Comparison of ENCODE assay signal across 25 cellular contexts in the genomic region with DNA sequence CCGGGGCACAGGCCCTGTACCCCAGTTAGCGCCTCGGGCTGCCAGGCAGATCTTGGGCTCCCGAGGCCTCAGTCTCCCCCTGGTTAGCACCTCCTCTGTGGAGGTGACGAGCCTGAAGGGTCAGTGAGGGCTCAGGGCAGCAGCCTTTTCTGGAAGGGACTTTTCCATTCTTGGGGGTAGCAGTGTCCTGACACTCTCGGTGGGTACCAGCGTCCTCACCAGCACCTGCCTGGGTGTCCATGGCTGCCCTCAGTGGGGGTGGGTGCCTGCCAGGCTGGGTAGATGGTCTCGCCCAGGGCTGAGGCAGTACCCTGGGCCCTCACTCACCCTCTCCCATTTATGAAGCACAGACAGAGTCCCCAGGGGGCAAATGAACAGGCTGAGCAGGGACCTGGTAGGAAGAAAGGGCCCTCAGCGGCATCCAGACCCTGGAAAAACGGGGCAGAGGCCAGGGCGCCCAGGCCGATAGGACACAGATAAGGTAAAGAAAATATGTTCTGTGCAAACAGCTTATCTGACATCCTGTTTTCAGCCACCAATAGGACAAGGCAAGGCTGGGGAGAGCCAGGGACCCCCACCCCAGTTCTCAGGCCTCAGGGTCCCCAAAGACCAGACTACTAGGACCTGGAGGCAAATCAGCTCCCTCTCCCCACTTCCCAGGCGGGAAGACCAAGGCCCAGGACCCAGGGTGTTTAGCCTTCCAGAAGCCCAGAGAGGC. TPM values are rescaled to one million over a fixed set of nuclear protein-coding genes. Genes with fewer than 3 reads are reported as not detected.
A peak's percentile ranks its signal among the peaks of the same experiment; 100 is the strongest.
DNase-seq lines count a peak whose midpoint lies in the region; ATAC-seq and TF ChIP-seq lines count a peak whose summit lies in the region.
"Had no signal": no experiment of that assay in that cellular context is flagged by ENCODE, and none has a peak within 500 bp of the region (broad histone marks: within the 10 kb centered on the region; RNA-seq: fewer than 3 reads in every experiment).

No MANE protein-coding gene starts in this region.

- TF ChIP-seq CTCF in CD4-positive, alpha-beta T cell (IDR thresholded peaks at IDR 0.05) = no peak
- TF ChIP-seq CTCF in hepatocyte (IDR thresholded peaks at IDR 0.05; ENCODE audit: poor library complexity) = no peak
- TF ChIP-seq CTCF in progenitor cell of endocrine pancreas (IDR thresholded peaks at IDR 0.05; ENCODE audit: unreplicated experiment) = no peak
- TF ChIP-seq CTCF in uterus (IDR thresholded peaks at IDR 0.05) = no peak

- H3K27ac Mint-ChIP-seq in CD4-positive, alpha-beta T cell = peak overlapping the region; percentile 7
- H3K27ac Mint-ChIP-seq in T-helper 17 cell (peak overlapping the region; percentile 84), progenitor cell of endocrine pancreas (peak overlapping the region; percentile 95)
- H3K27ac Mint-ChIP-seq: activated T-helper 2 cell treated with anti-CD3 and anti-CD28 coated beads, Interferon-gamma antibody, Interleukin-2, Interleukin-4, amounts not matched to agents 10 μg/mL and 5 μg/mL and 100 μg/mL, durations not matched to agents 14 hours and 24 hours and 36 hours; nephron progenitor cell had no signal

- H3K36me3 Mint-ChIP-seq in CD4-positive, alpha-beta T cell (ENCODE audit: low read depth) = peaks cover 4% of the 10 kb centered on the region
- H3K36me3 Mint-ChIP-seq in T-helper 17 cell (ENCODE audit: low read depth) (no peaks in the 10 kb centered on the region), progenitor cell of endocrine pancreas (ENCODE audit: insufficient read depth) (peaks cover 1% of the 10 kb centered on the region)
- H3K36me3 Mint-ChIP-seq: activated naive CD4-positive, alpha-beta T cell treated with anti-CD3 and anti-CD28 coated beads, Interleukin-2, amount 50 U/mL, for 72 hours had no signal

- no peak for ATAC-seq in CD4-positive, alpha-beta T cell (ENCODE audit: poor library complexity)
- no peak for ATAC-seq in T-helper 17 cell
- ATAC-seq in GM18907 (IDR thresholded peaks at IDR 0.05; ENCODE audit: unreplicated experiment) = no peak
- ATAC-seq: lower lobe of right lung; Right ventricle myocardium inferior; stimulated activated naive CD8-positive, alpha-beta T cell treated with anti-CD3 and anti-CD28 coated beads, Interleukin-15, amount 100 ng/mL, for 72 hours had no signal

- no peaks in the 10 kb centered on the region for H4K20me1 ChIP-seq in hepatocyte (ENCODE audit: insufficient read depth, poor library complexity, severe bottlenecking)

- WGBS in hepatocyte (ENCODE audit: low lambda C conversion rate, missing lambda C conversion rate) = 72% methylated on average over 13 of the region's 13 CpGs

- POLR2A ChIA-PET in CD4-positive, alpha-beta T cell (lab: Charles Lee) = no interaction called here
- POLR2A ChIA-PET in HEK293T (lab: Yijun Ruan, JAX) = interaction anchor here (1.3 kb wide), 1 partner anchor 66 kb away, joined by 4 read pairs; a partner anchor contains a TSS

- no peak overlapping the region for H3K4me2 ChIP-seq in hepatocyte
- H3K4me2 ChIP-seq: PC-9 had no signal

- H3K36me3 ChIP-seq in hepatocyte (replicated peaks; ENCODE audit: insufficient read depth, low read depth) (no peaks in the 10 kb centered on the region), uterus (no peaks in the 10 kb centered on the region)
- H3K36me3 ChIP-seq: BE2C, lower lobe of right lung, ovary had no signal

- no peaks in the 10 kb centered on the region for H3K9me2 ChIP-seq in hepatocyte (replicated peaks; ENCODE audit: insufficient read depth)

- CTCF ChIA-PET in CD4-positive, alpha-beta T cell (lab: Charles Lee) = no interaction called here
- CTCF ChIA-PET in HEK293T (lab: Yijun Ruan, JAX) = interaction anchor here (0.6 kb wide), 1 partner anchor 48 kb away, joined by 3 read pairs; no protein-coding TSS in a partner anchor

- TF ChIP-seq POLR2A in uterus (IDR thresholded peaks at IDR 0.05) = no peak

- H2AFZ ChIP-seq in hepatocyte = no peak overlapping the region
- H2AFZ ChIP-seq: PC-9 had no signal

- no peaks in the 10 kb centered on the region for H3K27me3 Mint-ChIP-seq in CD4-positive, alpha-beta T cell
- H3K27me3 Mint-ChIP-seq in T-helper 17 cell (no peaks in the 10 kb centered on the region), progenitor cell of endocrine pancreas (no peaks in the 10 kb centered on the region)
- H3K27me3 Mint-ChIP-seq: stimulated activated naive CD8-positive, alpha-beta T cell treated with anti-CD3 and anti-CD28 coated beads, Interleukin-15, amount 100 ng/mL, for 72 hours had no signal

- no peak overlapping the region for H3K27ac ChIP-seq in CD4-positive, alpha-beta T cell (ENCODE audit: low read depth, low read length)
- H3K27ac ChIP-seq in hepatocyte = peak overlapping the region; percentile 98
- H3K27ac ChIP-seq in uterus = no peak overlapping the region
- H3K27ac ChIP-seq: lower lobe of right lung, ovary, PC-9, skin epidermis had no signal

- H3K4me3 ChIP-seq in hepatocyte = no peak overlapping the region
- no peak overlapping the region for H3K4me3 ChIP-seq in uterus
- H3K4me3 ChIP-seq: lower lobe of right lung, ovary, PC-9, skin epidermis had no signal

- intact Hi-C loops in CD4-positive, alpha-beta T cell (cut with DNase I, micrococcal nuclease) = no loop called here
- intact Hi-C loops in uterus (cut with DNase I; ENCODE audit: low total_unique reads) = no loop called here

- H3K79me2 ChIP-seq in hepatocyte = peaks cover 8% of the 10 kb centered on the region

- DNase-seq in CD4-positive, alpha-beta T cell = no peak
- DNase-seq in T-helper 17 cell = no peak
- DNase-seq in hepatocyte (ENCODE audit: low spot score) = no peak
- no peak for DNase-seq in progenitor cell of endocrine pancreas (ENCODE audit: low spot score, unreplicated experiment)
- no peak for DNase-seq in uterus
- no peak for DNase-seq in HEK293T (ENCODE audit: extremely low spot score)
- DNase-seq: activated CD4-positive, alpha-beta T cell treated with anti-CD3 and anti-CD28 coated beads for 4 hours; activated CD8-positive, alpha-beta memory T cell treated with anti-CD3 and anti-CD28 coated beads for 24 hours; activated T-cell treated with anti-CD3 and anti-CD28 coated beads for 4 hours; anterior cingulate cortex; BE2C; effector CD4-positive, alpha-beta T cell; HCEC 1CT; kidney; lower lobe of right lung; NCI-H69; nephron progenitor cell; ovary; PC-9; stimulated activated naive CD8-positive, alpha-beta T cell treated with anti-CD3 and anti-CD28 coated beads, Interleukin-15, amount 100 ng/mL, for 72 hours had no signal

- H3K4me1 Mint-ChIP-seq in CD4-positive, alpha-beta T cell (ENCODE audit: low read depth) = peaks cover 5% of the 10 kb centered on the region
- H3K4me1 Mint-ChIP-seq in T-helper 17 cell (peaks cover 17% of the 10 kb centered on the region), progenitor cell of endocrine pancreas (ENCODE audit: low read depth) (peaks cover 24% of the 10 kb centered on the region)

- H3K4me1 ChIP-seq in hepatocyte (ENCODE audit: insufficient read depth) (peaks cover 41% of the 10 kb centered on the region), uterus (no peaks in the 10 kb centered on the region)

- no peak overlapping the region for H3K4me3 Mint-ChIP-seq in CD4-positive, alpha-beta T cell
- H3K4me3 Mint-ChIP-seq in T-helper 17 cell (peak overlapping the region; percentile 52), progenitor cell of endocrine pancreas (ENCODE audit: low read depth) (no peak overlapping the region)
- H3K4me3 Mint-ChIP-seq: nephron progenitor cell; stimulated activated naive CD8-positive, alpha-beta T cell treated with anti-CD3 and anti-CD28 coated beads, Interleukin-15, amount 100 ng/mL, for 72 hours had no signal

- H3K27me3 ChIP-seq in CD4-positive, alpha-beta T cell (ENCODE audit: control insufficient read depth, insufficient read depth, low read length) = no peaks in the 10 kb centered on the region
- no peaks in the 10 kb centered on the region for H3K27me3 ChIP-seq in hepatocyte
- H3K27me3 ChIP-seq in uterus = no peaks in the 10 kb centered on the region
- H3K27me3 ChIP-seq: BE2C, ovary had no signal

- no peaks in the 10 kb centered on the region for H3K9me3 Mint-ChIP-seq in CD4-positive, alpha-beta T cell
- no peaks in the 10 kb centered on the region for H3K9me3 Mint-ChIP-seq in progenitor cell of endocrine pancreas (ENCODE audit: low read depth)
- H3K9me3 Mint-ChIP-seq: activated naive CD4-positive, alpha-beta T cell treated with anti-CD3 and anti-CD28 coated beads, Interleukin-2, amount 50 U/mL, for 72 hours; activated T-helper 2 cell treated with anti-CD3 and anti-CD28 coated beads, Interferon-gamma antibody, Interleukin-2, Interleukin-4, amounts not matched to agents 10 μg/mL and 5 μg/mL and 100 μg/mL, durations not matched to agents 14 hours and 24 hours and 36 hours; nephron progenitor cell; stimulated activated naive CD8-positive, alpha-beta T cell treated with anti-CD3 and anti-CD28 coated beads, Interleukin-15, amount 100 ng/mL, for 72 hours had no signal

- no peaks in the 10 kb centered on the region for H3K9me3 ChIP-seq in CD4-positive, alpha-beta T cell (ENCODE audit: control insufficient read depth, low read length)
- H3K9me3 ChIP-seq in T-helper 17 cell (ENCODE audit: control insufficient read depth, low read length, poor library complexity, severe bottlenecking) = no peaks in the 10 kb centered on the region
- no peaks in the 10 kb centered on the region for H3K9me3 ChIP-seq in hepatocyte (ENCODE audit: low read depth)
- H3K9me3 ChIP-seq in uterus = no peaks in the 10 kb centered on the region
- H3K9me3 ChIP-seq: BE2C, lower lobe of right lung, ovary had no signal

TF ChIP-seq in HEK293T, 16 proteins besides CTCF, POLR2A, EP300 and RAD21:
- TF ChIP-seq ZNF384 (IDR thresholded peaks at IDR 0.05) (no peak), TARDBP (IDR thresholded peaks at IDR 0.05) (no peak), CTBP1 (IDR thresholded peaks at IDR 0.05; ENCODE audit: borderline replicate concordance) (no peak), L3MBTL2 (conservative IDR thresholded peaks at IDR 0.05) (no peak), BHLHE40 (IDR thresholded peaks at IDR 0.05; ENCODE audit: borderline replicate concordance) (no peak), HDGF (IDR thresholded peaks at IDR 0.05; ENCODE audit: borderline replicate concordance) (no peak), FOXK2 (IDR thresholded peaks at IDR 0.05) (no peak), SUZ12 (IDR thresholded peaks at IDR 0.05) (no peak), ELF4 (IDR thresholded peaks at IDR 0.05) (no peak), FOXA1 (IDR thresholded peaks at IDR 0.05) (no peak), LEF1 (IDR thresholded peaks at IDR 0.05; ENCODE audit: borderline replicate concordance) (no peak), NFRKB (IDR thresholded peaks at IDR 0.05) (no peak), SP1 (IDR thresholded peaks at IDR 0.05) (no peak), ARNT (IDR thresholded peaks at IDR 0.05) (no peak)

RNA-seq across cellular contexts. Expression of a gene that starts 50.9 kb away (rescaled TPM):
- total RNA-seq in CD4-positive, alpha-beta T cell = 10 to 100 TPM; 22.8 to 24.2 TPM
- total RNA-seq in T-helper 17 cell (10 to 100 TPM; 24.6 to 29.4 TPM), hepatocyte (3.1 and 4.1 TPM in 2 replicates), progenitor cell of endocrine pancreas (88.5 and 90.6 TPM in 2 replicates), uterus (1 to 10 TPM in 2 of 4 donors, under 1 TPM in 2; under 0.01 to 6.9 (median 0.77) TPM)
- polyA plus RNA-seq in hepatocyte = 8.3 and 11.9 TPM in 2 replicates

Comparison
In these comparisons a context has a peak if more than half of its experiments do, and no peak if none do; other contexts are left out.
1. H3K27ac Mint-ChIP-seq: peak in every context shown above with its lines; median percentile 95 in progenitor cell of endocrine pancreas; 84 in T-helper 17 cell; 7 in CD4-positive, alpha-beta T cell.